ENCODE assay signal across 2 cellular contexts in the genomic region with DNA sequence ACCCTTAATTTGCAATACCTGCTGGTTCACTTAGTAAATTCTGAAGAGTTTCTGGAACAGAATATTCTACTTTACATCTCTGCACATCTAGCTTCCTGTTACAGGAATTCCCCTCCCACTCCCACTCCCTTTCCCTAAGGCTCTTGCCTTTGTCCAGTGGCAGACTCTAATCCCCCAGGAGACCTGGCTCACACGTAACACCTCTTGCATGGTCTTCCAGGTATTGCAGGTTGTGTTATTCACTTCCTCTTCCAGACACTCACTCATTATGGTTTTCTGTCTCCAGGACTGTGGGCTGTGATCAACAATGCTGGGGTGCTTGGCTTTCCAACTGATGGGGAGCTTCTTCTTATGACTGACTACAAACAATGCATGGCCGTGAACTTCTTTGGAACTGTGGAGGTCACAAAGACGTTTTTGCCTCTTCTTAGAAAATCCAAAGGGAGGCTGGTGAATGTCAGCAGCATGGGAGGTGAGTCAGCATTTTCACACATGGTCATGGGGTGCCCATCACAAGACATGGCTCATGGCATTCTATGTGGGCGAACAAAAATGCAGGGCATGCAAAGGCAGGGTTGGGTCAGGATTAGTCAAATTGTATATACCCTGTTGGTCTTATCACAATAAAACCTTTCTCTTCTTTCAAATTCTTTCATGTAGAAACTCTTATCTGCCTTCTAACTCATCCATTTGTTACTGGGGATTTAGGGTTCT.
TF ChIP-seq lines count a peak whose summit lies in the region.

No MANE protein-coding gene starts in this region.

TF ChIP-seq in A549, 52 proteins besides CTCF, POLR2A, EP300 and RAD21 (continued from another document):
- TF ChIP-seq, protein P1, sequence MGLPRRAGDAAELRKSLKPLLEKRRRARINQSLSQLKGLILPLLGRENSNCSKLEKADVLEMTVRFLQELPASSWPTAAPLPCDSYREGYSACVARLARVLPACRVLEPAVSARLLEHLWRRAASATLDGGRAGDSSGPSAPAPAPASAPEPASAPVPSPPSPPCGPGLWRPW (IDR thresholded peaks at IDR 0.05), result no peak
- no peak for TF ChIP-seq TP53 (CRISPR knock-in tag; IDR thresholded peaks at IDR 0.05)
- TF ChIP-seq HMGXB4 (CRISPR knock-in tag; IDR thresholded peaks at IDR 0.05; ENCODE audit: borderline replicate concordance), result no peak
- peak; percentile 74 for TF ChIP-seq MAFK (IDR thresholded peaks at IDR 0.05; ENCODE audit: partially characterized antibody)
- no peak for TF ChIP-seq RARB (CRISPR knock-in tag; IDR thresholded peaks at IDR 0.05)
- no peak for TF ChIP-seq HDAC2 (IDR thresholded peaks at IDR 0.05)
- TF ChIP-seq FOXS1 (CRISPR knock-in tag; IDR thresholded peaks at IDR 0.05), result no peak
- TF ChIP-seq, protein P2, sequence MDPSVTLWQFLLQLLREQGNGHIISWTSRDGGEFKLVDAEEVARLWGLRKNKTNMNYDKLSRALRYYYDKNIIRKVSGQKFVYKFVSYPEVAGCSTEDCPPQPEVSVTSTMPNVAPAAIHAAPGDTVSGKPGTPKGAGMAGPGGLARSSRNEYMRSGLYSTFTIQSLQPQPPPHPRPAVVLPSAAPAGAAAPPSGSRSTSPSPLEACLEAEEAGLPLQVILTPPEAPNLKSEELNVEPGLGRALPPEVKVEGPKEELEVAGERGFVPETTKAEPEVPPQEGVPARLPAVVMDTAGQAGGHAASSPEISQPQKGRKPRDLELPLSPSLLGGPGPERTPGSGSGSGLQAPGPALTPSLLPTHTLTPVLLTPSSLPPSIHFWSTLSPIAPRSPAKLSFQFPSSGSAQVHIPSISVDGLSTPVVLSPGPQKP (IDR thresholded peaks at IDR 0.05; ENCODE audit: low read depth, low read length), result no peak
- TF ChIP-seq SREBF2 (IDR thresholded peaks at IDR 0.05), result no peak
- peak; percentile 64; the same call in 1 of the 2 replicates for TF ChIP-seq NFE2L2 (conservative IDR thresholded peaks at IDR 0.05; ENCODE audit: low read length)
- TF ChIP-seq ZC3H11A (IDR thresholded peaks at IDR 0.05), result no peak
- TF ChIP-seq CEBPB (IDR thresholded peaks at IDR 0.05), result no peak
- no peak for TF ChIP-seq MAZ (IDR thresholded peaks at IDR 0.05; ENCODE audit: borderline replicate concordance, low read depth, low read length)
- no peak for TF ChIP-seq RNF2 (IDR thresholded peaks at IDR 0.05; ENCODE audit: borderline replicate concordance, low read depth)
- TF ChIP-seq, protein P3, sequence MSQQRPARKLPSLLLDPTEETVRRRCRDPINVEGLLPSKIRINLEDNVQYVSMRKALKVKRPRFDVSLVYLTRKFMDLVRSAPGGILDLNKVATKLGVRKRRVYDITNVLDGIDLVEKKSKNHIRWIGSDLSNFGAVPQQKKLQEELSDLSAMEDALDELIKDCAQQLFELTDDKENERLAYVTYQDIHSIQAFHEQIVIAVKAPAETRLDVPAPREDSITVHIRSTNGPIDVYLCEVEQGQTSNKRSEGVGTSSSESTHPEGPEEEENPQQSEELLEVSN (IDR thresholded peaks at IDR 0.05; ENCODE audit: borderline replicate concordance, low read depth), result no peak
- TF ChIP-seq, protein P4, sequence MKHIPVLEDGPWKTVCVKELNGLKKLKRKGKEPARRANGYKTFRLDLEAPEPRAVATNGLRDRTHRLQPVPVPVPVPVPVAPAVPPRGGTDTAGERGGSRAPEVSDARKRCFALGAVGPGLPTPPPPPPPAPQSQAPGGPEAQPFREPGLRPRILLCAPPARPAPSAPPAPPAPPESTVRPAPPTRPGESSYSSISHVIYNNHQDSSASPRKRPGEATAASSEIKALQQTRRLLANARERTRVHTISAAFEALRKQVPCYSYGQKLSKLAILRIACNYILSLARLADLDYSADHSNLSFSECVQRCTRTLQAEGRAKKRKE (CRISPR knock-in tag; IDR thresholded peaks at IDR 0.05; ENCODE audit: low read depth), result no peak

TF ChIP-seq in K562, 482 proteins besides CTCF, POLR2A, EP300 and RAD21:
- TF ChIP-seq MAFF (IDR thresholded peaks at IDR 0.05; ENCODE audit: low read length), result peak; percentile 54
- TF ChIP-seq C11orf30 (IDR thresholded peaks at IDR 0.05; ENCODE audit: low read depth), result peak; percentile 72
- peak; percentile 66 for TF ChIP-seq ZNF316 (IDR thresholded peaks at IDR 0.05)
- TF ChIP-seq TFAP4 (CRISPR knock-in tag; IDR thresholded peaks at IDR 0.05; ENCODE audit: borderline replicate concordance), result no peak
- peak; percentile 72 for TF ChIP-seq NFE2 (IDR thresholded peaks at IDR 0.05; ENCODE audit: low read depth)
- TF ChIP-seq MAFG (tag; conservative IDR thresholded peaks at IDR 0.05), result peak; percentile 69
